Comparison of ENCODE assay signal across 1 cellular context in the genomic region with DNA sequence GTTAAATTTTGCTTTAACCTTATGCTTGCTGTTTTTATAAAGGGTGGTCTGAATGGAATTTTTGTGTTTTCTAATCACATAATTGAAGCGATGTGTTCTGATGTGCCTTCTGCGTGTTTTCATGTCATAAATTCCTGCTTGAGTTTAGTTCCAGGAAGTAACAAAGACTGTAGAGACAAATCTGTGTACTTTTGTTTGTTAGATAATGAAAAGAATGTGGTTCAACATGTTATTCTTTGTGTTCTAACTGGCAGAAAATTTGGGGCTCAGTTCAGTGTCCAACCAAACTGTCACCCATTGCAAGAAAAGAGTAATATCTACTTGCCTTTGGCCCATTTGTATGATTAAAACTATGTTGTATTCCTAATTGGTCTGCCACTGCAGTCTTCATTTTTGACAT.
TF ChIP-seq lines count a peak whose summit lies in the region.

No MANE protein-coding gene starts in this region.

TF ChIP-seq in SK-N-SH treated with all-trans-retinoic acid at 6 μM for 48 hours, 23 proteins besides CTCF, POLR2A, EP300 and RAD21:
- no peak for TF ChIP-seq ZNF8 (CRISPR knock-in tag; IDR thresholded peaks at IDR 0.05)
- TF ChIP-seq CSDC2 (CRISPR knock-in tag; IDR thresholded peaks at IDR 0.05) = no peak
- TF ChIP-seq CREB5 (CRISPR knock-in tag; IDR thresholded peaks at IDR 0.05; ENCODE audit: low read depth) = no peak
- no peak for TF ChIP-seq TCF4 (CRISPR knock-in tag; IDR thresholded peaks at IDR 0.05; ENCODE audit: borderline replicate concordance)
- TF ChIP-seq ZNF70 (CRISPR knock-in tag; IDR thresholded peaks at IDR 0.05) = no peak
- TF ChIP-seq SNAI2 (CRISPR knock-in tag; IDR thresholded peaks at IDR 0.05) = no peak
- no peak for TF ChIP-seq OSR1 (CRISPR knock-in tag; IDR thresholded peaks at IDR 0.05)
- TF ChIP-seq, protein P1, sequence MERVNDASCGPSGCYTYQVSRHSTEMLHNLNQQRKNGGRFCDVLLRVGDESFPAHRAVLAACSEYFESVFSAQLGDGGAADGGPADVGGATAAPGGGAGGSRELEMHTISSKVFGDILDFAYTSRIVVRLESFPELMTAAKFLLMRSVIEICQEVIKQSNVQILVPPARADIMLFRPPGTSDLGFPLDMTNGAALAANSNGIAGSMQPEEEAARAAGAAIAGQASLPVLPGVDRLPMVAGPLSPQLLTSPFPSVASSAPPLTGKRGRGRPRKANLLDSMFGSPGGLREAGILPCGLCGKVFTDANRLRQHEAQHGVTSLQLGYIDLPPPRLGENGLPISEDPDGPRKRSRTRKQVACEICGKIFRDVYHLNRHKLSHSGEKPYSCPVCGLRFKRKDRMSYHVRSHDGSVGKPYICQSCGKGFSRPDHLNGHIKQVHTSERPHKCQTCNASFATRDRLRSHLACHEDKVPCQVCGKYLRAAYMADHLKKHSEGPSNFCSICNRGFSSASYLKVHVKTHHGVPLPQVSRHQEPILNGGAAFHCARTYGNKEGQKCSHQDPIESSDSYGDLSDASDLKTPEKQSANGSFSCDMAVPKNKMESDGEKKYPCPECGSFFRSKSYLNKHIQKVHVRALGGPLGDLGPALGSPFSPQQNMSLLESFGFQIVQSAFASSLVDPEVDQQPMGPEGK (CRISPR knock-in tag; IDR thresholded peaks at IDR 0.05; ENCODE audit: borderline replicate concordance) = no peak
- TF ChIP-seq ISL1 (CRISPR knock-in tag; IDR thresholded peaks at IDR 0.05) = no peak
- no peak for TF ChIP-seq ESRRG (CRISPR knock-in tag; IDR thresholded peaks at IDR 0.05)
- TF ChIP-seq PPARA (CRISPR knock-in tag; IDR thresholded peaks at IDR 0.05; ENCODE audit: borderline replicate concordance) = no peak
- no peak for TF ChIP-seq ARNTL (CRISPR knock-in tag; IDR thresholded peaks at IDR 0.05; ENCODE audit: borderline replicate concordance, low read depth)
- no peak for TF ChIP-seq CSRNP3 (CRISPR knock-in tag; IDR thresholded peaks at IDR 0.05)
- TF ChIP-seq ZFP30 (CRISPR knock-in tag; IDR thresholded peaks at IDR 0.05) = no peak
- TF ChIP-seq GLIS3 (CRISPR knock-in tag; IDR thresholded peaks at IDR 0.05) = no peak
- TF ChIP-seq, protein P2, sequence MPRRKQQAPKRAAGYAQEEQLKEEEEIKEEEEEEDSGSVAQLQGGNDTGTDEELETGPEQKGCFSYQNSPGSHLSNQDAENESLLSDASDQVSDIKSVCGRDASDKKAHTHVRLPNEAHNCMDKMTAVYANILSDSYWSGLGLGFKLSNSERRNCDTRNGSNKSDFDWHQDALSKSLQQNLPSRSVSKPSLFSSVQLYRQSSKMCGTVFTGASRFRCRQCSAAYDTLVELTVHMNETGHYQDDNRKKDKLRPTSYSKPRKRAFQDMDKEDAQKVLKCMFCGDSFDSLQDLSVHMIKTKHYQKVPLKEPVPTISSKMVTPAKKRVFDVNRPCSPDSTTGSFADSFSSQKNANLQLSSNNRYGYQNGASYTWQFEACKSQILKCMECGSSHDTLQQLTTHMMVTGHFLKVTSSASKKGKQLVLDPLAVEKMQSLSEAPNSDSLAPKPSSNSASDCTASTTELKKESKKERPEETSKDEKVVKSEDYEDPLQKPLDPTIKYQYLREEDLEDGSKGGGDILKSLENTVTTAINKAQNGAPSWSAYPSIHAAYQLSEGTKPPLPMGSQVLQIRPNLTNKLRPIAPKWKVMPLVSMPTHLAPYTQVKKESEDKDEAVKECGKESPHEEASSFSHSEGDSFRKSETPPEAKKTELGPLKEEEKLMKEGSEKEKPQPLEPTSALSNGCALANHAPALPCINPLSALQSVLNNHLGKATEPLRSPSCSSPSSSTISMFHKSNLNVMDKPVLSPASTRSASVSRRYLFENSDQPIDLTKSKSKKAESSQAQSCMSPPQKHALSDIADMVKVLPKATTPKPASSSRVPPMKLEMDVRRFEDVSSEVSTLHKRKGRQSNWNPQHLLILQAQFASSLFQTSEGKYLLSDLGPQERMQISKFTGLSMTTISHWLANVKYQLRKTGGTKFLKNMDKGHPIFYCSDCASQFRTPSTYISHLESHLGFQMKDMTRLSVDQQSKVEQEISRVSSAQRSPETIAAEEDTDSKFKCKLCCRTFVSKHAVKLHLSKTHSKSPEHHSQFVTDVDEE (CRISPR knock-in tag; IDR thresholded peaks at IDR 0.05) = no peak
- TF ChIP-seq ZC3H10 (CRISPR knock-in tag; IDR thresholded peaks at IDR 0.05) = no peak
- TF ChIP-seq BACH2 (CRISPR knock-in tag; IDR thresholded peaks at IDR 0.05; ENCODE audit: borderline replicate concordance) = no peak
- no peak for TF ChIP-seq TOX (CRISPR knock-in tag; IDR thresholded peaks at IDR 0.05; ENCODE audit: borderline replicate concordance)
- TF ChIP-seq RARB (CRISPR knock-in tag; IDR thresholded peaks at IDR 0.05) = no peak
